In genomic region chr1:23088027-23088426, GRCh38 we compare ENCODE assay signal across 1 cellular context.
TF ChIP-seq lines count a peak whose summit lies in the region.

No MANE protein-coding gene starts in this region.

TF ChIP-seq in IMR-90, 13 proteins besides CTCF, POLR2A, EP300 and RAD21:
- TF ChIP-seq RCOR1 (IDR thresholded peaks at IDR 0.05; ENCODE audit: insufficient replicate concordance, low read length): no peak
- TF ChIP-seq MAZ (IDR thresholded peaks at IDR 0.05; ENCODE audit: borderline replicate concordance, low read depth, low read length): no peak
- TF ChIP-seq BHLHE40 (IDR thresholded peaks at IDR 0.05; ENCODE audit: low read depth, low read length): no peak
- no peak for TF ChIP-seq SMC3 (IDR thresholded peaks at IDR 0.05; ENCODE audit: low read depth, low read length)
- no peak for TF ChIP-seq CEBPB (IDR thresholded peaks at IDR 0.05; ENCODE audit: low read depth, low read length)
- TF ChIP-seq MXI1 (IDR thresholded peaks at IDR 0.05; ENCODE audit: borderline replicate concordance, low read depth, low read length): no peak
- TF ChIP-seq CHD1 (IDR thresholded peaks at IDR 0.05; ENCODE audit: low read depth, low read length): no peak
- no peak for TF ChIP-seq USF2 (IDR thresholded peaks at IDR 0.05; ENCODE audit: low read depth, low read length)
TF ChIP-seq in IMR-90: peak in this region for 0.
